10 cellular contexts compared by ENCODE assay signal in genomic region chr2:12948963-12949353, GRCh38.
DNase-seq lines count a peak whose midpoint lies in the region; ATAC-seq, FAIRE-seq and TF ChIP-seq lines count a peak whose summit lies in the region.
"Had no signal": no experiment of that assay in that cellular context is flagged by ENCODE, and none has a peak within 500 bp of the region (broad histone marks: within the 10 kb centered on the region; RNA-seq: fewer than 3 reads in every experiment).

No MANE protein-coding gene starts in this region.

- H2AFZ ChIP-seq in astrocyte (ENCODE audit: low read depth, low read length): no peak overlapping the region

- no peaks in the 10 kb centered on the region for H3K36me3 Mint-ChIP-seq in astrocyte (ENCODE audit: low read depth, unreplicated experiment)
- no peaks in the 10 kb centered on the region for H3K36me3 Mint-ChIP-seq in naive thymus-derived CD8-positive, alpha-beta T cell

- H3K4me3 Mint-ChIP-seq in astrocyte (ENCODE audit: unreplicated experiment): no peak overlapping the region
- H3K4me3 Mint-ChIP-seq in naive thymus-derived CD8-positive, alpha-beta T cell: peak overlapping the region in 1 of 10 donors; percentile 8

- no peaks in the 10 kb centered on the region for H3K36me3 ChIP-seq in astrocyte (ENCODE audit: insufficient read depth, low read length)

- TF ChIP-seq CTCF in astrocyte (IDR thresholded peaks at IDR 0.05; ENCODE audit: insufficient read depth, low read depth, low read length): no peak

- POLR2A ChIA-PET in naive thymus-derived CD8-positive, alpha-beta T cell (lab: Charles Lee): interaction anchor here (0.8 kb wide), 1 partner anchor 122 kb away, joined by 3 read pairs; no protein-coding TSS in a partner anchor

- DNase-seq in astrocyte (ENCODE audit: low read depth): no peak
- no peak for DNase-seq in naive thymus-derived CD8-positive, alpha-beta T cell
- DNase-seq in NCI-H1436 (lab: John Stamatoyannopoulos, UW): no peak
- DNase-seq in NCI-H2107 (lab: John Stamatoyannopoulos, UW): no peak
- DNase-seq in SIG-M5 (lab: John Stamatoyannopoulos, UW): no peak
- DNase-seq: left colon, NCI-H2081 had no signal

- peaks cover 24% of the 10 kb centered on the region for H3K4me1 Mint-ChIP-seq in astrocyte (ENCODE audit: low read depth, unreplicated experiment)
- peaks cover 6 to 18% (median 8%) of the 10 kb centered on the region in 4 donors for H3K4me1 Mint-ChIP-seq in naive thymus-derived CD8-positive, alpha-beta T cell

- peak overlapping the region; percentile 15 for H3K4me2 ChIP-seq in astrocyte (ENCODE audit: low read length)

- H3K27ac Mint-ChIP-seq in astrocyte (ENCODE audit: unreplicated experiment): no peak overlapping the region
- H3K27ac Mint-ChIP-seq in naive thymus-derived CD8-positive, alpha-beta T cell: peak overlapping the region in 2 of 10 donors; percentile 7 to 37

- no peaks in the 10 kb centered on the region for H3K27me3 ChIP-seq in astrocyte (ENCODE audit: insufficient read depth, low read length)

- no peak overlapping the region for H3K27ac ChIP-seq in astrocyte (ENCODE audit: low read depth, low read length)

- no peak overlapping the region for H3K4me3 ChIP-seq in astrocyte (ENCODE audit: insufficient read depth, low read depth, low read length)

- no peaks in the 10 kb centered on the region for H3K79me2 ChIP-seq in astrocyte (ENCODE audit: insufficient read depth, low read length)

- no peaks in the 10 kb centered on the region for H3K9me3 Mint-ChIP-seq in astrocyte (ENCODE audit: unreplicated experiment)
- H3K9me3 Mint-ChIP-seq in naive thymus-derived CD8-positive, alpha-beta T cell: no peaks in the 10 kb centered on the region

- no peaks in the 10 kb centered on the region for H3K9me3 ChIP-seq in astrocyte (ENCODE audit: insufficient read depth, low read depth, low read length)

- H4K20me1 ChIP-seq in astrocyte (ENCODE audit: insufficient read depth, low read length): no peaks in the 10 kb centered on the region

- peaks cover 6% of the 10 kb centered on the region for H3K27me3 Mint-ChIP-seq in astrocyte (ENCODE audit: low read depth, unreplicated experiment)
- H3K27me3 Mint-ChIP-seq in naive thymus-derived CD8-positive, alpha-beta T cell: peaks cover 5 to 36% (median 18%) of the 10 kb centered on the region in 5 donors

- H3K4me1 ChIP-seq in astrocyte (ENCODE audit: insufficient read depth, low read length): peaks cover 18% of the 10 kb centered on the region

- H3K9ac ChIP-seq in astrocyte (ENCODE audit: low read length): no peak overlapping the region

- FAIRE-seq in astrocyte (lab: Jason Lieb, UNC): no peak

- ATAC-seq in GM18508 (IDR thresholded peaks at IDR 0.05; ENCODE audit: insufficient read depth, unreplicated experiment): peak; percentile 77
- ATAC-seq in GM19463 (IDR thresholded peaks at IDR 0.05; ENCODE audit: unreplicated experiment): peak; percentile 78
- peak; percentile 74 for ATAC-seq in HG03159 (IDR thresholded peaks at IDR 0.05; ENCODE audit: unreplicated experiment)
- no peak for ATAC-seq in naive thymus-derived CD8-positive, alpha-beta T cell
- ATAC-seq: left colon had no signal

Comparison
In these comparisons a context has a peak if more than half of its experiments do, and no peak if none do; other contexts are left out.
1. ATAC-seq: peak in GM18508 (single experiment), GM19463 (single experiment) and HG03159 (single experiment); none in naive thymus-derived CD8-positive, alpha-beta T cell (0 of 2).